In genomic region chr11:16820324-16821092, GRCh38 we compare ENCODE assay signal across 8 cellular contexts.
DNase-seq lines count a peak whose midpoint lies in the region; ATAC-seq, FAIRE-seq and TF ChIP-seq lines count a peak whose summit lies in the region.

No MANE protein-coding gene starts in this region.

- no peaks in the 10 kb centered on the region for H3K9me3 ChIP-seq in A549

- WGBS in A549 (ENCODE audit: missing lambda C conversion rate), result 28% methylated on average over 8 of the region's 8 CpGs

- H3K36me3 ChIP-seq in bronchial epithelial cell (ENCODE audit: control insufficient read depth, insufficient read depth, low read length) (no peaks in the 10 kb centered on the region), kidney epithelial cell (ENCODE audit: control insufficient read depth, insufficient read depth, low read length) (peaks cover 1% of the 10 kb centered on the region)

- POLR2A ChIA-PET in A549 (lab: Yijun Ruan, JAX), result interaction anchor here (0.7 kb wide), 1 partner anchor 81 kb away, joined by 6 read pairs; no protein-coding TSS in a partner anchor

- DNase-seq in A549 (ENCODE audit: low read depth in 1 of 2, low spot score in 1 of 2) (peak; percentile 77 to 82), NCI-H2081 treated with DMSO at 0.1 percent for 48 hours (lab: John Stamatoyannopoulos, UW) (peak; percentile 5), bronchial epithelial cell (ENCODE audit: low read depth) (peak; percentile 64), kidney epithelial cell (ENCODE audit: low read depth) (peak; percentile 38)
- peak; percentile 53 for DNase-seq in stimulated activated CD4-positive, alpha-beta T cell treated with anti-CD3 and anti-CD28 coated beads, Interleukin-2, amount 100 ng/mL, for 4 hours (ENCODE audit: low read depth)

- no peak for TF ChIP-seq EP300 in A549 (IDR thresholded peaks at IDR 0.05)

- H3K4me2 ChIP-seq in A549, result peak overlapping the region; percentile 49

- no peak overlapping the region for H3K4me3 ChIP-seq in A549
- no peak overlapping the region for H3K4me3 ChIP-seq in bronchial epithelial cell (ENCODE audit: low read depth, low read length)
- H3K4me3 ChIP-seq in kidney epithelial cell (ENCODE audit: low read depth, low read length), result no peak overlapping the region

- no peak for TF ChIP-seq POLR2A in A549 (IDR thresholded peaks at IDR 0.05; ENCODE audit: low read length)
- no peak for TF ChIP-seq POLR2A in GM18505 (IDR thresholded peaks at IDR 0.05; ENCODE audit: borderline replicate concordance, extremely low read depth, insufficient read depth, insufficient read length)

- ATAC-seq in A549 (peak; percentile 86 to 90), GM18505 (IDR thresholded peaks at IDR 0.05; ENCODE audit: unreplicated experiment) (peak; percentile 82), HG02981 (IDR thresholded peaks at IDR 0.05; ENCODE audit: unreplicated experiment) (peak; percentile 85)

- CTCF ChIA-PET in A549 (lab: Yijun Ruan, JAX), result interaction anchor here (0.6 to 4.3 kb wide), 56 partner anchors 11 to 733 kb away, joined by 3 to 63 read pairs (median 4); no protein-coding TSS in a partner anchor

- peak; percentile 73 to 75 for TF ChIP-seq RAD21 in A549 (conservative IDR thresholded peaks at IDR 0.05 in 1 of 2, IDR thresholded peaks at IDR 0.05 in 1 of 2)

- FAIRE-seq in A549 (lab: Jason Lieb, UNC) (no peak), bronchial epithelial cell (lab: Jason Lieb, UNC) (peak; percentile 64)

- TF ChIP-seq CTCF in A549 (IDR thresholded peaks at IDR 0.05), result peak; percentile 91
- TF ChIP-seq CTCF in VCaP (conservative IDR thresholded peaks at IDR 0.05), result peak; percentile 89
- peak; percentile 80 for TF ChIP-seq CTCF in bronchial epithelial cell (IDR thresholded peaks at IDR 0.05; ENCODE audit: insufficient read depth, low read length, severe bottlenecking)
- peak; percentile 85 for TF ChIP-seq CTCF in kidney epithelial cell (IDR thresholded peaks at IDR 0.05; ENCODE audit: insufficient read depth, low read length, poor library complexity, severe bottlenecking)

- peak overlapping the region in 1 of 2 experiments; percentile 50; a peak in 2 of 6 replicates for H3K27ac ChIP-seq in A549
- H3K27ac ChIP-seq in VCaP, result peak overlapping the region; percentile 43

- peaks cover 29% of the 10 kb centered on the region for H3K4me1 ChIP-seq in A549

- H3K27me3 ChIP-seq in bronchial epithelial cell (ENCODE audit: control insufficient read depth, insufficient read depth, low read length) (no peaks in the 10 kb centered on the region), kidney epithelial cell (ENCODE audit: control insufficient read depth, insufficient read depth, low read length) (no peaks in the 10 kb centered on the region)

TF ChIP-seq in A549, 52 proteins besides CTCF, POLR2A, EP300 and RAD21:
- TF ChIP-seq SMC3 (IDR thresholded peaks at IDR 0.05) (peak; percentile 64), HES2 (IDR thresholded peaks at IDR 0.05) (no peak)

Comparison
In these comparisons a context has a peak if more than half of its experiments do, and no peak if none do; other contexts are left out.
1. DNase-seq: peak in every context shown above with its lines; median percentile 80 in A549; 64 in bronchial epithelial cell; 53 in stimulated activated CD4-positive, alpha-beta T cell treated with anti-CD3 and anti-CD28 coated beads, Interleukin-2, amount 100 ng/mL, for 4 hours; 38 in kidney epithelial cell; 5 in NCI-H2081 treated with DMSO at 0.1 percent for 48 hours.